19 cellular contexts compared by ENCODE assay signal in genomic region chr12:29187756-29188155, GRCh38.
"Had no signal": no experiment of that assay in that cellular context is flagged by ENCODE, and none has a peak within 500 bp of the region (broad histone marks: within the 10 kb centered on the region; RNA-seq: fewer than 3 reads in every experiment).

No MANE protein-coding gene starts in this region.

- DNase-seq: activated CD4-positive, alpha-beta memory T cell treated with anti-CD3 and anti-CD28 coated beads, Interleukin-2, amount 10 ng/mL, durations not matched to agents 7 days and 5 days; activated CD4-positive, alpha-beta T cell treated with anti-CD3 and anti-CD28 coated beads for 4 hours; activated effector memory CD4-positive, alpha-beta T cell treated with anti-CD3 and anti-CD28 coated beads, Interleukin-2, amount 50 U/mL, for 16 hours; activated T-cell treated with anti-CD3 and anti-CD28 coated beads, Interleukin-2, amount 50 U/mL, for 4 hours; amniotic stem cell; central memory CD4-positive, alpha-beta T cell; effector CD8-positive, alpha-beta T cell; esophagus squamous epithelium; kidney; nephron progenitor cell; right lobe of liver; stimulated activated CD4-positive, alpha-beta T cell treated with anti-CD3 and anti-CD28 coated beads, Interleukin-1b, Interleukin-23, amount 100 ng/mL, for 48 hours; thyroid gland; uterus had no signal

- H3K4me3 ChIP-seq: coronary artery, esophagus squamous epithelium, prostate gland, right lobe of liver, thyroid gland, uterus had no signal

- H3K27me3 ChIP-seq: esophagus squamous epithelium, right lobe of liver, thyroid gland, uterus had no signal

- ATAC-seq: activated naive CD4-positive, alpha-beta T cell treated with anti-CD3 and anti-CD28 coated beads, Interleukin-2, amount 50 U/mL, for 72 hours; activated T-cell treated with anti-CD3 and anti-CD28 coated beads, Interleukin-2, amount 50 U/mL, for 4 hours; WTC11 had no signal

- H3K9me3 ChIP-seq: esophagus squamous epithelium, prostate gland, right lobe of liver, thyroid gland, uterus had no signal

- H3K4me1 ChIP-seq: esophagus squamous epithelium, prostate gland, right lobe of liver, thyroid gland, uterus had no signal

- FAIRE-seq: endothelial cell of umbilical vein, kidney had no signal

- H3K36me3 ChIP-seq: esophagus squamous epithelium, prostate gland, right lobe of liver, thyroid gland, uterus had no signal

- H3K27ac ChIP-seq: coronary artery, esophagus squamous epithelium, prostate gland, right lobe of liver, thyroid gland, uterus had no signal
